ENCODE assay signal across 1 cellular context in the genomic region with DNA sequence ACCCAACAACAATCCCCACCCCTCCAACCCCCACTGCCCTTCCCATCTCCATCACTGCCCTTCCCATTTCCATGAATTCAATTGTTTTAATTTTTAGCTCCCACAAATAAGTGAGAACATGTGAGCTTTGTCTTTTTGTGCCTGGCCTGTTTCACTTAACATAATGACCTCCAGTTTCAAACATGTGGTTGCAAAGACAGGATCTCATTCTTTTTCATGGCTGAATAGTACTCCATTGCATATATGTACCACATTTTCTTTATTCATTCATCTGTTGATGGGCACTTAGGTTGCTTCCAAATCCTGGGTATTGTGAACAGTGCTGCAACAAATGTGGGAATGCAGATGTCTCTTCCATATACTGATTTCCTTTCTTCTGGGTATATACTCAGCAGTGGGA.
TF ChIP-seq lines count a peak whose summit lies in the region.

No MANE protein-coding gene starts in this region.

TF ChIP-seq in HEK293, 187 proteins besides CTCF, POLR2A, EP300 and RAD21:
- TF ChIP-seq, protein P1, sequence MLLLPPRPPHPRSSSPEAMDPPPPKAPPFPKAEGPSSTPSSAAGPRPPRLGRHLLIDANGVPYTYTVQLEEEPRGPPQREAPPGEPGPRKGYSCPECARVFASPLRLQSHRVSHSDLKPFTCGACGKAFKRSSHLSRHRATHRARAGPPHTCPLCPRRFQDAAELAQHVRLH (tag by site-specific recombination; IDR thresholded peaks at IDR 0.05) = peak; percentile 53; the same call in 1 of the 2 replicates
- peak; percentile 98 for TF ChIP-seq ZNF146 (tag by site-specific recombination; IDR thresholded peaks at IDR 0.05)
- no peak for TF ChIP-seq ZNF221 (tag by site-specific recombination; IDR thresholded peaks at IDR 0.05; ENCODE audit: borderline replicate concordance)
